Comparison of ENCODE assay signal across 15 cellular contexts in the genomic region with DNA sequence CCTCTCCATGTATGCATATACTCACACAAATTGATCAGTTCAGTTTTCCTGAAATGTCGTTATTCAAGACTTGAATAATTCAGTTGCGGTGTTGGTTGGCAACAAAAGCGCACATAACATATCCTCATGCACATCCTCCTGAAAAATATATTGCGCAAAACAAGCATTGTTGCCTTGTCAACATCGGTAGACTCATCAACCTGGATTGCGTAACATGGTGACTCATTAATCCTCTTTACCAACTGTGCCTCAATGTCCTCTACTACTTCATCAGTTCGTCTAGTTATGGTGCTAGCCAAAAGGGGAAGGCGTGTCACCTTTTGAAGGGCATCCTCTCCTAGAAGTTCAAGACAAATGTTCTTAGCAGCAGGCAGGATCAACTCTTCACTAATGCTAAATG.
"Had no signal": no experiment of that assay in that cellular context is flagged by ENCODE, and none has a peak within 500 bp of the region (broad histone marks: within the 10 kb centered on the region; RNA-seq: fewer than 3 reads in every experiment).

No MANE protein-coding gene starts in this region.

- ATAC-seq: activated CD8-positive, alpha-beta memory T cell treated with anti-CD3 and anti-CD28 coated beads, Interleukin-2, amount 10 ng/mL, durations not matched to agents 7 days and 5 days; gastrocnemius medialis had no signal

- H3K27ac ChIP-seq: dorsolateral prefrontal cortex, esophagus muscularis mucosa, gastrocnemius medialis, neural progenitor cell, ovary, skin epidermis, testis had no signal

- H3K4me2 ChIP-seq: neural progenitor cell had no signal

- H3K4me1 ChIP-seq: esophagus muscularis mucosa, gastrocnemius medialis, neural progenitor cell, testis had no signal

- DNase-seq: activated CD4-positive, alpha-beta T cell treated with anti-CD3 and anti-CD28 coated beads, Interleukin-2, amount 50 U/mL, for 48 hours; activated CD4-positive, CD25-positive, alpha-beta regulatory T cell treated with anti-CD3 and anti-CD28 coated beads, Interleukin-2, amount 50 U/mL, for 72 hours; activated CD8-positive, alpha-beta memory T cell treated with anti-CD3 and anti-CD28 coated beads, Interleukin-2, amount 10 ng/mL, durations not matched to agents 7 days and 5 days; activated gamma-delta T cell; activated T-cell treated with anti-CD3 and anti-CD28 coated beads, Interleukin-2, amount 50 U/mL, for 48 hours; dorsolateral prefrontal cortex; gastrocnemius medialis; ovary; stimulated activated CD4-positive, alpha-beta T cell treated with anti-CD3 and anti-CD28 coated beads, Interleukin-4, amount 100 ng/mL, for 4 hours; stimulated activated naive CD8-positive, alpha-beta T cell treated with anti-CD3 and anti-CD28 coated beads, Interleukin-15, amount 100 ng/mL, for 72 hours; T-helper 2 cell; testis had no signal

- H3K4me3 ChIP-seq: dorsolateral prefrontal cortex, esophagus muscularis mucosa, gastrocnemius medialis, neural progenitor cell, ovary, skin epidermis, testis had no signal

- H3K9me3 ChIP-seq: esophagus muscularis mucosa, gastrocnemius medialis, ovary, testis had no signal
